In the genomic region with DNA sequence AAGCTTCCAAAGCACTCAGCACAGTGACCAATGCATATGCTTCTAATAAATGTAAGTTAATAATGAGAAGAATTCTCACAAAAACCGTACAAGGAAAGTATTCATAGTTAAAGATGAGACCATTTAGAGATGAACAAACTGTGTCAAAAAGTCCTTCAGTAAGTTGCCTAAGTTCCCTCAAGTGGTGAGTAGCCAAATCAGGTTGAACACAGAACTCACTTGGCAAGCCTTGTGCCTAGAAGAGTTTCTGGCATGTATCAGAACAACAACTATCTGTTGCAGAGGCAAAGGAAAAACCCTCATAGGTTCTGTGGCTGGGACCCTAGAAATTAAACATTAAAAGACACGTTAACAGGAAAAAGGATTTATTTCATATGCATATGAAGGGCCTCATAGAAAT, we compare ENCODE assay signal across 14 cellular contexts.
DNase-seq lines count a peak whose midpoint lies in the region; ATAC-seq and TF ChIP-seq lines count a peak whose summit lies in the region.
"Had no signal": no experiment of that assay in that cellular context is flagged by ENCODE, and none has a peak within 500 bp of the region (broad histone marks: within the 10 kb centered on the region; RNA-seq: fewer than 3 reads in every experiment).

No MANE protein-coding gene starts in this region.

- H4K5ac ChIP-seq in mesendoderm (ENCODE audit: low read length), result no peak overlapping the region

- no peaks in the 10 kb centered on the region for H3K27me3 ChIP-seq in HUES64 (ENCODE audit: insufficient read depth, low read length)
- H3K27me3 ChIP-seq in mesendoderm (ENCODE audit: insufficient read depth, low read length, poor library complexity), result no peaks in the 10 kb centered on the region

- TF ChIP-seq CTCF in cardiac fibroblast (IDR thresholded peaks at IDR 0.05; ENCODE audit: low read depth, low read length) (no peak), GM13976 (IDR thresholded peaks at IDR 0.05; ENCODE audit: borderline replicate concordance, control extremely low read depth, extremely low read depth, insufficient read depth, missing control alignments) (no peak)

- in situ Hi-C loops in GM13976 (cut with MboI; ENCODE audit: low sequenced_read_pairs, unreplicated experiment), result no loop called here

- no peaks in the 10 kb centered on the region for H3K9me3 ChIP-seq in HUES64 (ENCODE audit: insufficient read depth, low read depth, low read length)

- 77% methylated on average over 2 of the region's 2 CpGs for WGBS in HUES64
- no CpG with 5 or more reads among the region's 2 CpGs for WGBS in mesendoderm (ENCODE audit: extremely low coverage, insufficient coverage, low lambda C conversion rate)

- H3K4me2 ChIP-seq in mesendoderm (ENCODE audit: low read length), result no peak overlapping the region

- no peak overlapping the region for H3K23ac ChIP-seq in mesendoderm (ENCODE audit: low read length)

- no peak overlapping the region for H4K8ac ChIP-seq in mesendoderm (ENCODE audit: low read depth, low read length)

- DNase-seq in EH (ENCODE audit: low read depth) (peak; percentile 49), cardiac fibroblast (ENCODE audit: low read depth in 2 of 2) (peak; percentile 49 to 52), mesendoderm (peak; percentile 10), NCI-H2196 treated with DMSO at 0.1 percent for 48 hours (lab: John Stamatoyannopoulos, UW; ENCODE audit: unreplicated experiment) (no peak), amygdala (lab: John Stamatoyannopoulos, UW) (no peak), GM13976 (ENCODE audit: low spot score) (no peak)
- DNase-seq: activated CD4-positive, CD25-positive, alpha-beta regulatory T cell; activated naive CD4-positive, alpha-beta T cell treated with anti-CD3 and anti-CD28 coated beads, Interleukin-2, amount 50 U/mL, for 16 hours; AML-193; NCI-H2081 had no signal

- peaks cover 29% of the 10 kb centered on the region for H3K4me1 ChIP-seq in HUES64 (ENCODE audit: insufficient read depth, low read length)
- no peaks in the 10 kb centered on the region for H3K4me1 ChIP-seq in mesendoderm (ENCODE audit: control insufficient read depth, low read depth, low read length)
- H3K4me1 ChIP-seq: parathyroid adenoma had no signal

- H2AK5ac ChIP-seq in mesendoderm (ENCODE audit: low read length), result no peak overlapping the region

- peak overlapping the region; percentile 1; the same call in 1 of the 2 replicates for H3K27ac ChIP-seq in HUES64 (ENCODE audit: low read depth, low read length)
- H3K27ac ChIP-seq in mesendoderm (ENCODE audit: low read depth, low read length), result no peak overlapping the region
- H3K27ac ChIP-seq: epithelial cell of prostate, parathyroid adenoma had no signal

- H3K56ac ChIP-seq in mesendoderm (ENCODE audit: low read length), result no peak overlapping the region

- no peak overlapping the region for H2BK15ac ChIP-seq in mesendoderm (replicated peaks; ENCODE audit: low read depth)

- no peaks in the 10 kb centered on the region for H3K79me2 ChIP-seq in mesendoderm (ENCODE audit: control insufficient read depth, insufficient read depth, low read length)
- H3K79me2 ChIP-seq: parathyroid adenoma had no signal

- no peak overlapping the region for H3K18ac ChIP-seq in mesendoderm (ENCODE audit: low read length)

- no peak overlapping the region for H2BK120ac ChIP-seq in mesendoderm (ENCODE audit: low read depth, low read length)

- no peak overlapping the region for H3K9ac ChIP-seq in HUES64 (ENCODE audit: low read depth, low read length)
- no peak overlapping the region for H3K9ac ChIP-seq in mesendoderm (ENCODE audit: low read length)
- H3K9ac ChIP-seq: parathyroid adenoma had no signal

- no peak overlapping the region for H2BK5ac ChIP-seq in mesendoderm (ENCODE audit: low read length)

- no peak for ATAC-seq in GM21526 (IDR thresholded peaks at IDR 0.05; ENCODE audit: low FRiP score, unreplicated experiment)

- H3K36me3 ChIP-seq in HUES64 (ENCODE audit: insufficient read depth, low read length) (no peaks in the 10 kb centered on the region), mesendoderm (ENCODE audit: control insufficient read depth, insufficient read depth, low read length) (no peaks in the 10 kb centered on the region)

- H3K4me3 ChIP-seq in HUES64 (ENCODE audit: low read length) (no peak overlapping the region), cardiac fibroblast (replicated peaks in 1 of 2; ENCODE audit: low read depth in 2 of 2, low read length in 2 of 2) (no peak overlapping the region), mesendoderm (ENCODE audit: low read length) (no peak overlapping the region)

- H3K4ac ChIP-seq in mesendoderm (ENCODE audit: low read depth, low read length), result no peak overlapping the region

- H3K79me1 ChIP-seq in mesendoderm (ENCODE audit: low read length), result no peaks in the 10 kb centered on the region

Comparison
In these comparisons a context has a peak if more than half of its experiments do, and no peak if none do; other contexts are left out.
1. DNase-seq: peak in EH (single experiment), cardiac fibroblast (2 of 2) and mesendoderm (single experiment); none in NCI-H2196 treated with DMSO at 0.1 percent for 48 hours (single experiment), amygdala (0 of 56) and GM13976 (single experiment).